In the genomic region with DNA sequence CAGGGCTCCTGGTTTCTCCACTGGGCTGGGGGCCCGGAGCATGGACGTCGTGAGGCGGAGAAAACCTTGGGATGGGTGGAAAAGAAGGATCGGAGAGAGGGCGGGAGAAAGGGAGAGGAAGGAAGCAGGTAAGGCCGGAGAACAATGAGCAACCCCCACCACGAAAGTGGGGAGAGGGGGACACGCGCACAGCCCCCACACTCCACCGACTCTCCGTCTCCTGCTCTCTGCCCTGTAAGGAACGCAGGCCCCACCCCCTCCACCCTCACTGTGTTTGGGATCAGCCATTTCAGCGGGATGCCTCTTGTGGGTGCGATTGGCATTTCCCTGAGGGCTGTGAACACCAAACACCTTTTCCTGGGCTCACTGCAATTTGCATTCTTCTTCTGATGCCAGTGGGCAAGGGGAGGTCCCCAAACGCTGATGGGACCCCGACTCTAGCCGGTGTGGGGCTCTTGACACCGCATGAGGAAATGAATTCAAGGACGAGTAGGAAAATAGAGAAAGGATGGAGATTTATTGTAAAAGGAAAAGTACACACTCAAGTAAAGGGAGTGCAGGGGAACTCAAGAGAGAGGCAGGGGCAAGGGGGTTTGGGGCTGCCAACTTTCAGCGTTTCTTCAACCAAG, we compare ENCODE assay signal across 13 cellular contexts. TPM values are rescaled to one million over a fixed set of nuclear protein-coding genes. Genes with fewer than 3 reads are reported as not detected.
DNase-seq lines count a peak whose midpoint lies in the region; ATAC-seq, FAIRE-seq and TF ChIP-seq lines count a peak whose summit lies in the region.
"Had no signal": no experiment of that assay in that cellular context is flagged by ENCODE, and none has a peak within 500 bp of the region (broad histone marks: within the 10 kb centered on the region; RNA-seq: fewer than 3 reads in every experiment).

No MANE protein-coding gene starts in this region.

- no peak overlapping the region for H3K27ac Mint-ChIP-seq in Caco-2 (ENCODE audit: unreplicated experiment)
- H3K27ac Mint-ChIP-seq in glutamatergic neuron (ENCODE audit: unreplicated experiment), result no peak overlapping the region
- H3K27ac Mint-ChIP-seq: activated T-helper 17 cell treated with anti-CD3 and anti-CD28 coated beads, Interleukin-2, amount 50 U/mL, for 72 hours had no signal

- H3K9ac ChIP-seq in HepG2 (ENCODE audit: insufficient read depth, low read depth, low read length), result no peak overlapping the region

- H4K20me1 ChIP-seq in HepG2 (ENCODE audit: insufficient read depth, low read length), result no peaks in the 10 kb centered on the region

- TF ChIP-seq RAD21 in HepG2 (CRISPR knock-in tag; IDR thresholded peaks at IDR 0.05), result no peak

- no peak overlapping the region for H3K4me2 ChIP-seq in HepG2 (ENCODE audit: low read depth, low read length)

- H3K27me3 ChIP-seq in Caco-2 (replicated peaks; ENCODE audit: control insufficient read depth, insufficient read depth, low read length), result peaks cover 1% of the 10 kb centered on the region; the same call in 1 of the 2 replicates
- H3K27me3 ChIP-seq in neuron (ENCODE audit: insufficient read depth, low read length), result peaks cover 84% of the 10 kb centered on the region
- H3K27me3 ChIP-seq in HepG2 (ENCODE audit: control insufficient read depth in 1 of 2, insufficient read depth in 2 of 2, low read length in 2 of 2), result peaks cover 9 to 56% of the 10 kb centered on the region in 2 experiments
- H3K27me3 ChIP-seq in ovary, result no peaks in the 10 kb centered on the region

- 47% methylated on average over 21 of the region's 21 CpGs for WGBS in HepG2 (ENCODE audit: low lambda C conversion rate)
- WGBS in ovary, 3 donors, result 4 to 6% (median 5%) methylated on average over 21 of the region's 21 CpGs

- no peak overlapping the region for H3K27ac ChIP-seq in HepG2 (ENCODE audit: extremely low read length, insufficient read depth, low read length)
- H3K27ac ChIP-seq in ovary, result no peak overlapping the region
- H3K27ac ChIP-seq: SJSA1 had no signal

- H3K4me3 Mint-ChIP-seq in Caco-2 (ENCODE audit: unreplicated experiment) (peak overlapping the region; percentile 2), glutamatergic neuron (ENCODE audit: unreplicated experiment) (peak overlapping the region; percentile 51)

- H3K9me3 ChIP-seq in Caco-2 (no peaks in the 10 kb centered on the region), neuron (ENCODE audit: low read length) (peaks cover 5% of the 10 kb centered on the region), HepG2 (ENCODE audit: low read length) (no peaks in the 10 kb centered on the region), ovary (no peaks in the 10 kb centered on the region)
- H3K9me3 ChIP-seq: SJSA1 had no signal

- no peaks in the 10 kb centered on the region for H3K36me3 Mint-ChIP-seq in Caco-2 (ENCODE audit: insufficient read depth, unreplicated experiment)
- no peaks in the 10 kb centered on the region for H3K36me3 Mint-ChIP-seq in glutamatergic neuron (ENCODE audit: unreplicated experiment)

- POLR2A ChIA-PET in Caco-2 (lab: Charles Lee), result no interaction called here
- POLR2A ChIA-PET in HepG2 (lab: Yijun Ruan, JAX), result no interaction called here

- no peaks in the 10 kb centered on the region for H3K79me2 ChIP-seq in HepG2 (ENCODE audit: insufficient read depth, low read length)

- H3K4me1 Mint-ChIP-seq in Caco-2 (ENCODE audit: low read depth, unreplicated experiment) (peaks cover 6% of the 10 kb centered on the region), glutamatergic neuron (ENCODE audit: low read depth, unreplicated experiment) (peaks cover 6% of the 10 kb centered on the region)

- TF ChIP-seq CTCF in Caco-2 (IDR thresholded peaks at IDR 0.05; ENCODE audit: insufficient read depth in 1 of 2, low read depth in 1 of 2, low read length in 1 of 2, severe bottlenecking in 1 of 2, unreplicated experiment in 1 of 2), result no peak
- TF ChIP-seq CTCF in glutamatergic neuron (IDR thresholded peaks at IDR 0.05; ENCODE audit: partially characterized antibody, unreplicated experiment), result no peak
- no peak for TF ChIP-seq CTCF in HepG2 (CRISPR knock-in tag; IDR thresholded peaks at IDR 0.05)
- TF ChIP-seq CTCF in ovary (IDR thresholded peaks at IDR 0.05), result no peak

- CTCF ChIA-PET in Caco-2 (lab: Charles Lee) (no interaction called here), HepG2 (lab: Yijun Ruan, JAX; ENCODE audit: low intra/inter-chr PET ratio, low total read pairs) (no interaction called here)

- TF ChIP-seq EP300 in HepG2 (IDR thresholded peaks at IDR 0.05; ENCODE audit: low read depth in 2 of 2, low read length in 2 of 2), result no peak
- no peak for TF ChIP-seq EP300 in HepG2 (CRISPR knock-in tag; IDR thresholded peaks at IDR 0.05; ENCODE audit: borderline replicate concordance)
- no peak for TF ChIP-seq EP300 in ovary (IDR thresholded peaks at IDR 0.05)

- no TSS peak for BruUV-seq in Caco-2 (replicated peaks; lab: Mats Ljungman, UMichigan)
- BruUV-seq in HepG2 (replicated peaks; lab: Mats Ljungman, UMichigan), result no TSS peak

- H3K36me3 ChIP-seq in Caco-2 (ENCODE audit: control insufficient read depth, insufficient read depth, low read length) (no peaks in the 10 kb centered on the region), neuron (ENCODE audit: insufficient read depth, low read length) (no peaks in the 10 kb centered on the region), HepG2 (replicated peaks in 1 of 2; ENCODE audit: control insufficient read depth in 1 of 2, insufficient read depth in 2 of 2, low read length in 2 of 2) (no peaks in the 10 kb centered on the region), ovary (no peaks in the 10 kb centered on the region)
- H3K36me3 ChIP-seq: SJSA1 had no signal

- H3K27me3 Mint-ChIP-seq in Caco-2 (ENCODE audit: insufficient read depth, unreplicated experiment) (peaks cover 26% of the 10 kb centered on the region), glutamatergic neuron (ENCODE audit: unreplicated experiment) (peaks cover 24% of the 10 kb centered on the region)

- H2AFZ ChIP-seq in neuron (ENCODE audit: low read depth, low read length) (peak overlapping the region; percentile 28), HepG2 (ENCODE audit: low read length) (no peak overlapping the region)

- in situ Hi-C loops in HepG2 (cut with HindIII; ENCODE audit: extremely low pct_ligation_motif_present, low pct_unique_long_range_greater_than_20kb), result no loop called here

- DNase-seq in Caco-2 (peak in 1 of 2 experiments; percentile 11), M059J (ENCODE audit: low read depth) (peak; percentile 8), glutamatergic neuron (no peak), HepG2 (ENCODE audit: low spot score) (no peak), ovary (no peak)
- DNase-seq: NCI-H2227 treated with DMSO at 0.1 percent for 48 hours; stimulated activated CD4-positive, alpha-beta T cell treated with anti-CD3 and anti-CD28 coated beads, Interleukin-12 subunit alpha, Interleukin-12 subunit beta, amount 100 ng/mL, for 4 hours had no signal

- H3K4me3 ChIP-seq in Caco-2 (ENCODE audit: low read depth, low read length), result no peak overlapping the region
- H3K4me3 ChIP-seq in neuron (ENCODE audit: low read length), result no peak overlapping the region
- H3K4me3 ChIP-seq in HepG2 (replicated peaks in 1 of 3; ENCODE audit: insufficient read depth in 1 of 3, low read depth in 2 of 3, low read length in 3 of 3), result no peak overlapping the region
- no peak overlapping the region for H3K4me3 ChIP-seq in ovary
- H3K4me3 ChIP-seq: SJSA1 had no signal

- intact Hi-C loops in Caco-2 (cut with micrococcal nuclease; ENCODE audit: unreplicated experiment) (no loop called here), HepG2 (cut with micrococcal nuclease; ENCODE audit: unreplicated experiment) (no loop called here), ovary (cut with DNase I) (no loop called here)

- FAIRE-seq in HepG2 (lab: Jason Lieb, UNC), result no peak
- FAIRE-seq: GM12892 had no signal

- TF ChIP-seq POLR2A in HepG2 (IDR thresholded peaks at IDR 0.05; ENCODE audit: insufficient read depth in 1 of 2, low read depth in 2 of 2, low read length in 2 of 2) (no peak), ovary (IDR thresholded peaks at IDR 0.05) (no peak)

- H3K4me1 ChIP-seq in Caco-2 (no peaks in the 10 kb centered on the region), neuron (ENCODE audit: insufficient read depth, low read length) (peaks cover 23% of the 10 kb centered on the region), HepG2 (ENCODE audit: insufficient read depth, low read length) (no peaks in the 10 kb centered on the region), ovary (ENCODE audit: insufficient read depth) (peaks cover 5% of the 10 kb centered on the region)

- no peaks in the 10 kb centered on the region for H3K9me3 Mint-ChIP-seq in Caco-2 (ENCODE audit: unreplicated experiment)
- peaks cover 9% of the 10 kb centered on the region for H3K9me3 Mint-ChIP-seq in glutamatergic neuron (ENCODE audit: unreplicated experiment)
- H3K9me3 Mint-ChIP-seq: activated T-helper 17 cell treated with anti-CD3 and anti-CD28 coated beads, Interleukin-2, amount 50 U/mL, for 72 hours had no signal

- ATAC-seq in HepG2 (no peak), GM21528 (IDR thresholded peaks at IDR 0.05; ENCODE audit: low FRiP score, unreplicated experiment) (no peak), GM21786 (IDR thresholded peaks at IDR 0.05; ENCODE audit: unreplicated experiment) (no peak)

RNA-seq across cellular contexts. Expression of a gene that starts 13.0 kb away (rescaled TPM):
- total RNA-seq in Caco-2 (2022) (not detected in 2 replicates), glutamatergic neuron (ENCODE audit: unreplicated experiment) (not detected), HepG2 (2016; rRNA removed; fragmentation: Illumina TruSeq; extraction: Trizol) (not detected in 2 replicates), ovary (not detected)
- 0.42 TPM in 1 of 2 replicates, not detected in the other for total RNA-seq in M059J (2014; rRNA removed; shearing (Covaris generic))
- not detected in 2 replicates for total RNA-seq in HepG2 (2016; cell fraction: cytosol; rRNA removed; fragmentation: Illumina TruSeq; extraction: Trizol; ENCODE audit: low read depth)
- not detected in 2 replicates for total RNA-seq in HepG2 (2016; cell fraction: insoluble cytoplasmic fraction; rRNA removed; fragmentation: Illumina TruSeq; extraction: Trizol)
- not detected in 2 replicates for total RNA-seq in HepG2 (2016; cell fraction: membrane; rRNA removed; fragmentation: Illumina TruSeq; extraction: Trizol)
- not detected in 2 replicates for total RNA-seq in HepG2 (2016; cell fraction: nucleus; rRNA removed; fragmentation: Illumina TruSeq; extraction: Trizol)
- polyA plus RNA-seq in HepG2 (2011; rRNA removed) (not detected in 2 replicates), ovary (not detected)
- not detected in 2 replicates for polyA plus RNA-seq in HepG2 (2011; cell fraction: cytosol; rRNA removed)
- polyA plus RNA-seq in HepG2 (2011; cell fraction: nucleus; rRNA removed), result not detected in 2 replicates
- polyA plus RNA-seq in HepG2 (2012), result not detected in 2 replicates
- not detected in 2 replicates for polyA plus RNA-seq in HepG2 (2016; cell fraction: cytosol; fragmentation: Illumina TruSeq; extraction: Trizol; ENCODE audit: low read depth)
- polyA plus RNA-seq in HepG2 (2016; cell fraction: insoluble cytoplasmic fraction; fragmentation: Illumina TruSeq; extraction: Trizol; ENCODE audit: low read depth), result not detected in 2 replicates
- polyA plus RNA-seq in HepG2 (2016; cell fraction: membrane; fragmentation: Illumina TruSeq; extraction: Trizol; ENCODE audit: low read depth), result not detected in 2 replicates
- polyA plus RNA-seq in HepG2 (2016; cell fraction: nucleus; fragmentation: Illumina TruSeq; extraction: Trizol; ENCODE audit: insufficient read depth, low read depth), result not detected in 2 replicates
- polyA minus RNA-seq in HepG2 (2011; rRNA and poly(A)+ RNA removed; ENCODE audit: low replicate concordance), result 0.26 TPM in 1 of 2 replicates, not detected in the other
- polyA minus RNA-seq in HepG2 (2011; cell fraction: cytosol; rRNA and poly(A)+ RNA removed), result not detected in 2 replicates
- not detected in 2 replicates for polyA minus RNA-seq in HepG2 (2011; cell fraction: nucleus; rRNA and poly(A)+ RNA removed)
- total RNA-seq: activated T-helper 17 cell treated with anti-CD3 and anti-CD28 coated beads, Interleukin-2, amount 50 U/mL, for 72 hours; SJSA1 had no signal

RNA-seq across cellular contexts. Expression of a gene that starts 30.6 kb away (rescaled TPM):
- total RNA-seq in Caco-2 (2022) (8.1 and 8.5 TPM in 2 replicates), glutamatergic neuron (ENCODE audit: unreplicated experiment) (7.5 TPM), HepG2 (2016; rRNA removed; fragmentation: Illumina TruSeq; extraction: Trizol) (0.42 and 0.56 TPM in 2 replicates), ovary (1 to 10 TPM in 3 of 7 donors, under 1 TPM in 2, not detected in 2; 0.66 to 2.5 (median 1.6) TPM)
- total RNA-seq in M059J (2014; rRNA removed; shearing (Covaris generic)), result 3.3 and 10.5 TPM in 2 replicates
- total RNA-seq in HepG2 (2016; cell fraction: cytosol; rRNA removed; fragmentation: Illumina TruSeq; extraction: Trizol; ENCODE audit: low read depth), result not detected in 2 replicates
- 0.19 and 0.78 TPM in 2 replicates for total RNA-seq in HepG2 (2016; cell fraction: insoluble cytoplasmic fraction; rRNA removed; fragmentation: Illumina TruSeq; extraction: Trizol)
- total RNA-seq in HepG2 (2016; cell fraction: membrane; rRNA removed; fragmentation: Illumina TruSeq; extraction: Trizol), result 0.28 and 0.43 TPM in 2 replicates
- total RNA-seq in HepG2 (2016; cell fraction: nucleus; rRNA removed; fragmentation: Illumina TruSeq; extraction: Trizol), result 0.94 and 0.96 TPM in 2 replicates
- polyA plus RNA-seq in HepG2 (2011; rRNA removed) (0.22 and 0.48 TPM in 2 replicates), ovary (1 to 10 TPM; 1.0 to 2.3 TPM)
- polyA plus RNA-seq in HepG2 (2011; cell fraction: cytosol; rRNA removed), result 0.41 and 0.51 TPM in 2 replicates
- polyA plus RNA-seq in HepG2 (2011; cell fraction: nucleus; rRNA removed), result 0.14 TPM in 1 of 2 replicates, not detected in the other
- polyA plus RNA-seq in HepG2 (2012), result not detected in 2 replicates
- not detected in 2 replicates for polyA plus RNA-seq in HepG2 (2016; cell fraction: cytosol; fragmentation: Illumina TruSeq; extraction: Trizol; ENCODE audit: low read depth)
- 0.38 TPM in 1 of 2 replicates, not detected in the other for polyA plus RNA-seq in HepG2 (2016; cell fraction: insoluble cytoplasmic fraction; fragmentation: Illumina TruSeq; extraction: Trizol; ENCODE audit: low read depth)
- polyA plus RNA-seq in HepG2 (2016; cell fraction: membrane; fragmentation: Illumina TruSeq; extraction: Trizol; ENCODE audit: low read depth), result not detected in 2 replicates
- not detected in 2 replicates for polyA plus RNA-seq in HepG2 (2016; cell fraction: nucleus; fragmentation: Illumina TruSeq; extraction: Trizol; ENCODE audit: insufficient read depth, low read depth)
- 0.30 and 10.9 TPM in 2 replicates for polyA minus RNA-seq in HepG2 (2011; rRNA and poly(A)+ RNA removed; ENCODE audit: low replicate concordance)
- 0.79 TPM in 1 of 2 replicates, not detected in the other for polyA minus RNA-seq in HepG2 (2011; cell fraction: cytosol; rRNA and poly(A)+ RNA removed)
- polyA minus RNA-seq in HepG2 (2011; cell fraction: nucleus; rRNA and poly(A)+ RNA removed), result not detected in 2 replicates
